Comparison of ENCODE assay signal across 1 cellular context in genomic region chr15:62922514-62922913, GRCh38.
TF ChIP-seq lines count a peak whose summit lies in the region.

No MANE protein-coding gene starts in this region.

TF ChIP-seq in HCT116, 20 proteins besides CTCF, POLR2A, EP300 and RAD21 (continued from another document):
- no peak for TF ChIP-seq ZBTB33 (IDR thresholded peaks at IDR 0.05; ENCODE audit: extremely low read depth, insufficient replicate concordance, low read length)
- no peak for TF ChIP-seq CEBPB (IDR thresholded peaks at IDR 0.05; ENCODE audit: low read depth)
- no peak for TF ChIP-seq EZH2phosphoT487 (IDR thresholded peaks at IDR 0.05; ENCODE audit: borderline replicate concordance)
- no peak for TF ChIP-seq POLR2AphosphoS5 (IDR thresholded peaks at IDR 0.05; ENCODE audit: low read depth, low read length)
- TF ChIP-seq FOSL1 (IDR thresholded peaks at IDR 0.05; ENCODE audit: low read depth): no peak
- TF ChIP-seq TCF7L2 (IDR thresholded peaks at IDR 0.05; ENCODE audit: borderline replicate concordance, extremely low read depth, insufficient read depth, insufficient read length): no peak
